In the genomic region with DNA sequence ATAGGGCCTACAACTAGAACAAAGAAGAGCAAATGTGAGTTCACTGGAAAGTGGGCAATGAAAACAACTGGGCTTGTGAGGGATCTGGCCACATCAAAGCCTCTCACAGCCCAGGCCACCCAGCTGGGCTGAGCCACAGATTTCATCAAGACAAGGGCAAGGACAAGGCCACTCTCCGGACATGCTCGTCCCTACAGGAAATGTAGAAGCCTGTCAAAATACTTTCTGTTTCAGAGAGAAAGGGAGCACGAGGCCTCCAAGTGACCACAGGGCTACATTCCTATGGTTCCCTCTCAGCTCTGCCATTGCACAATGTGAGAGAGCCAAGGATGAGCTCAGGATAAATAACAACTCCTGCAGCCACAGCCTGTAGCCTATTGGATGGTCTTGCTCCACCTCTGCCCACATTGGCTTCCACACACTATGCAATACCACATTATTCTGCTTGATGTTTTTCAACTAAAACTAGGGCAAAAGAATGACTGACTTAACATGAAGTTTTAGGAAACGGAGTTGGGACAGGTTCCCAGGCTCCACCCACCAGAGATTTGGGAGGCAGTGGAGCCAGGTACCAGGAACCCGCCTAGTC, we compare ENCODE assay signal across 8 cellular contexts. TPM values are rescaled to one million over a fixed set of nuclear protein-coding genes. Genes with fewer than 3 reads are reported as not detected.
DNase-seq lines count a peak whose midpoint lies in the region; ATAC-seq, FAIRE-seq and TF ChIP-seq lines count a peak whose summit lies in the region.

No MANE protein-coding gene starts in this region.

- peak; percentile 92 for FAIRE-seq in GM19239 (lab: Jason Lieb, UNC)

- peak overlapping the region; percentile 21 for H3K27ac ChIP-seq in SJCRH30
- H3K27ac ChIP-seq in esophagus squamous epithelium, result peak overlapping the region; percentile 44 to 90 (median 76)

- intact Hi-C loops in esophagus squamous epithelium (cut with DNase I), result no loop called here

- WGBS in esophagus squamous epithelium, 2 donors, result 13 to 36% methylated on average over 3 to 5 of the region's 5 CpGs

- ATAC-seq in GM21619 (IDR thresholded peaks at IDR 0.05; ENCODE audit: unreplicated experiment), result no peak

- H3K9me3 ChIP-seq in SJCRH30 (replicated peaks) (no peaks in the 10 kb centered on the region), esophagus squamous epithelium (no peaks in the 10 kb centered on the region)

- H3K36me3 ChIP-seq in SJCRH30 (no peaks in the 10 kb centered on the region), esophagus squamous epithelium (no peaks in the 10 kb centered on the region)

- H3K27me3 ChIP-seq in SJCRH30, result no peaks in the 10 kb centered on the region
- H3K27me3 ChIP-seq in esophagus squamous epithelium, result no peaks in the 10 kb centered on the region

- DNase-seq in GM19239 (ENCODE audit: insufficient read length, low spot score) (no peak), SJCRH30 (peak; percentile 89 to 92), esophagus squamous epithelium (lab: John Stamatoyannopoulos, UW) (no peak), non-pigmented ciliary epithelial cell (ENCODE audit: low read depth) (peak; percentile 98), germinal center (ENCODE audit: low spot score) (no peak), T-helper 9 cell (no peak)
- no peak for DNase-seq in stimulated activated CD4-positive, alpha-beta T cell treated with anti-CD3 and anti-CD28 coated beads, Interleukin-1b, Interleukin-23, amount 100 ng/mL, for 48 hours

- TF ChIP-seq POLR2A in esophagus squamous epithelium (IDR thresholded peaks at IDR 0.05), result no peak

- H3K4me3 ChIP-seq in SJCRH30, result no peak overlapping the region
- peak overlapping the region in 1 of 4 donors; percentile 23 for H3K4me3 ChIP-seq in esophagus squamous epithelium

- TF ChIP-seq CTCF in esophagus squamous epithelium (IDR thresholded peaks at IDR 0.05), result no peak

- H3K4me1 ChIP-seq in SJCRH30 (peaks cover 69% of the 10 kb centered on the region), esophagus squamous epithelium (peaks cover 58 to 98% (median 79%) of the 10 kb centered on the region in 3 donors)

RNA-seq across cellular contexts. Expression of a gene that starts 12.1 kb away (rescaled TPM):
- total RNA-seq in SJCRH30 (2014; rRNA removed; shearing (Covaris generic)), result 50.7 and 58.2 TPM in 2 replicates
- total RNA-seq in esophagus squamous epithelium, result 10 to 100 TPM; 13.0 to 30.7 (median 17.8) TPM

RNA-seq across cellular contexts. Expression of a gene that starts 27.0 kb away (rescaled TPM):
- 0.08 and 0.36 TPM in 2 replicates for total RNA-seq in SJCRH30 (2014; rRNA removed; shearing (Covaris generic))
- not detected for total RNA-seq in esophagus squamous epithelium

Comparison
In these comparisons a context has a peak if more than half of its experiments do, and no peak if none do; other contexts are left out.
1. DNase-seq: peak in SJCRH30 (2 of 2) and non-pigmented ciliary epithelial cell (single experiment); none in GM19239 (single experiment), esophagus squamous epithelium (single experiment), stimulated activated CD4-positive, alpha-beta T cell treated with anti-CD3 and anti-CD28 coated beads, Interleukin-1b, Interleukin-23, amount 100 ng/mL, for 48 hours (single experiment), germinal center (single experiment) and T-helper 9 cell (single experiment).